28 cellular contexts compared by ENCODE assay signal in genomic region chr14:98131406-98131805, GRCh38.
DNase-seq lines count a peak whose midpoint lies in the region; ATAC-seq and TF ChIP-seq lines count a peak whose summit lies in the region.
"Had no signal": no experiment of that assay in that cellular context is flagged by ENCODE, and none has a peak within 500 bp of the region (broad histone marks: within the 10 kb centered on the region; RNA-seq: fewer than 3 reads in every experiment).

No MANE protein-coding gene starts in this region.

- H3K36me3 Mint-ChIP-seq in activated CD4-positive, alpha-beta T cell treated with anti-CD3 and anti-CD28 coated beads for 36 hours (ENCODE audit: low read depth), result no peaks in the 10 kb centered on the region
- H3K36me3 Mint-ChIP-seq in natural killer cell treated with Interleukin-12 subunit alpha and Interleukin-12 subunit beta and Interleukin-15 and Interleukin-18, amount 100 ng/mL, for 72 hours, result no peaks in the 10 kb centered on the region
- H3K36me3 Mint-ChIP-seq: activated naive CD8-positive, alpha-beta T cell; type B pancreatic cell had no signal

- H3K27me3 ChIP-seq in smooth muscle cell (ENCODE audit: low read depth), result peaks cover 25% of the 10 kb centered on the region
- H3K27me3 ChIP-seq: ascending aorta had no signal

- H3K27me3 Mint-ChIP-seq in activated CD4-positive, alpha-beta T cell treated with anti-CD3 and anti-CD28 coated beads for 36 hours, result no peaks in the 10 kb centered on the region
- peaks cover 0 to 10% of the 10 kb centered on the region in 2 donors for H3K27me3 Mint-ChIP-seq in natural killer cell treated with Interleukin-12 subunit alpha and Interleukin-12 subunit beta and Interleukin-15 and Interleukin-18, amount 100 ng/mL, for 72 hours
- H3K27me3 Mint-ChIP-seq: activated naive CD8-positive, alpha-beta T cell had no signal

- peaks cover 31% of the 10 kb centered on the region for H3K4me1 Mint-ChIP-seq in activated CD4-positive, alpha-beta T cell treated with anti-CD3 and anti-CD28 coated beads for 36 hours
- H3K4me1 Mint-ChIP-seq in natural killer cell treated with Interleukin-12 subunit alpha and Interleukin-12 subunit beta and Interleukin-15 and Interleukin-18, amount 100 ng/mL, for 72 hours (ENCODE audit: low read depth in 2 of 2), result peaks cover 33 to 38% of the 10 kb centered on the region in 2 donors

- H3K4me2 ChIP-seq in smooth muscle cell, result no peak overlapping the region

- no peaks in the 10 kb centered on the region for H3F3A ChIP-seq in smooth muscle cell (ENCODE audit: low read depth)

- no peak overlapping the region for H2AFZ ChIP-seq in smooth muscle cell (ENCODE audit: low read depth)

- TF ChIP-seq CTCF in smooth muscle cell (IDR thresholded peaks at IDR 0.05; ENCODE audit: borderline replicate concordance, insufficient read depth, poor library complexity, severe bottlenecking), result no peak

- H3K9ac ChIP-seq in smooth muscle cell (ENCODE audit: low read depth), result no peak overlapping the region

- H3K9me3 Mint-ChIP-seq in activated CD4-positive, alpha-beta T cell treated with anti-CD3 and anti-CD28 coated beads for 36 hours (ENCODE audit: low read depth), result no peaks in the 10 kb centered on the region
- no peaks in the 10 kb centered on the region for H3K9me3 Mint-ChIP-seq in natural killer cell treated with Interleukin-12 subunit alpha and Interleukin-12 subunit beta and Interleukin-15 and Interleukin-18, amount 100 ng/mL, for 72 hours
- H3K9me3 Mint-ChIP-seq: type B pancreatic cell had no signal

- H3K27ac ChIP-seq in smooth muscle cell (ENCODE audit: low read depth), result no peak overlapping the region
- H3K27ac ChIP-seq: ascending aorta, C4-2B, VCaP had no signal

- H3K4me1 ChIP-seq in smooth muscle cell (ENCODE audit: low read depth), result no peaks in the 10 kb centered on the region
- H3K4me1 ChIP-seq: ascending aorta had no signal

- no peaks in the 10 kb centered on the region for H3K9me3 ChIP-seq in smooth muscle cell (replicated peaks; ENCODE audit: low read depth)
- H3K9me3 ChIP-seq: ascending aorta had no signal

- no peaks in the 10 kb centered on the region for H3K79me2 ChIP-seq in smooth muscle cell (ENCODE audit: low read depth)

- peak overlapping the region; percentile 22 for H3K27ac Mint-ChIP-seq in activated CD4-positive, alpha-beta T cell treated with anti-CD3 and anti-CD28 coated beads for 36 hours
- H3K27ac Mint-ChIP-seq in natural killer cell treated with Interleukin-12 subunit alpha and Interleukin-12 subunit beta and Interleukin-15 and Interleukin-18, amount 100 ng/mL, for 72 hours, result peak overlapping the region; percentile 0 to 11
- H3K27ac Mint-ChIP-seq: activated naive CD8-positive, alpha-beta T cell; type B pancreatic cell had no signal

- H3K4me3 ChIP-seq in smooth muscle cell, result no peak overlapping the region
- H3K4me3 ChIP-seq: ascending aorta had no signal

- no peak overlapping the region for H3K4me3 Mint-ChIP-seq in activated CD4-positive, alpha-beta T cell treated with anti-CD3 and anti-CD28 coated beads for 36 hours
- H3K4me3 Mint-ChIP-seq in natural killer cell treated with Interleukin-12 subunit alpha and Interleukin-12 subunit beta and Interleukin-15 and Interleukin-18, amount 100 ng/mL, for 72 hours, result peak overlapping the region; percentile 67
- H3K4me3 Mint-ChIP-seq: activated naive CD8-positive, alpha-beta T cell; type B pancreatic cell had no signal

- H3K36me3 ChIP-seq in smooth muscle cell (ENCODE audit: low read depth), result no peaks in the 10 kb centered on the region
- H3K36me3 ChIP-seq: ascending aorta had no signal

- CTCF ChIA-PET in activated CD4-positive, alpha-beta T cell treated with anti-CD3 and anti-CD28 coated beads for 36 hours (lab: Charles Lee), result interaction anchor here (1.2 to 2.1 kb wide), 4 partner anchors 10 to 22 kb away, joined by 3 to 6 read pairs (median 4); no protein-coding TSS in a partner anchor

- intact Hi-C loops in activated CD4-positive, alpha-beta T cell treated with anti-CD3 and anti-CD28 coated beads for 36 hours (cut with DNase I, micrococcal nuclease), result loop anchor here (5.0 to 10.0 kb wide), 2 partner anchors 34 to 677 kb away; no protein-coding TSS in a partner anchor

- POLR2A ChIA-PET in activated CD4-positive, alpha-beta T cell treated with anti-CD3 and anti-CD28 coated beads for 36 hours (lab: Charles Lee), result no interaction called here

- H4K20me1 ChIP-seq in smooth muscle cell (ENCODE audit: low read depth), result no peaks in the 10 kb centered on the region

- WGBS in smooth muscle cell (ENCODE audit: low lambda C conversion rate), result 46% methylated on average over 1 of the region's 1 CpG

- ATAC-seq in activated CD4-positive, alpha-beta T cell treated with anti-CD3 and anti-CD28 coated beads for 36 hours, result peak; percentile 58
- peak; percentile 76 to 87 for ATAC-seq in natural killer cell treated with Interleukin-12 subunit alpha and Interleukin-12 subunit beta and Interleukin-15 and Interleukin-18, amount 100 ng/mL, for 72 hours

- peak; percentile 39 for DNase-seq in activated CD4-positive, alpha-beta T cell treated with anti-CD3 and anti-CD28 coated beads for 36 hours
- DNase-seq in activated CD4-positive, alpha-beta T cell treated with anti-CD3 and anti-CD28 coated beads, Interleukin-2, amount 50 U/mL, for 4 hours, result no peak
- DNase-seq in HT1080 (ENCODE audit: low read depth), result peak; percentile 11
- peak; percentile 50 for DNase-seq in astrocyte of the hippocampus (ENCODE audit: low read depth, low spot score)
- no peak for DNase-seq in natural killer cell treated with Interleukin-12 subunit alpha and Interleukin-12 subunit beta and Interleukin-15 and Interleukin-18, amount 100 ng/mL, for 72 hours (ENCODE audit: low spot score)
- DNase-seq in HuH-7 (ENCODE audit: low spot score), result no peak
- DNase-seq in smooth muscle cell (lab: John Stamatoyannopoulos, UW; ENCODE audit: unreplicated experiment), result no peak
- no peak for DNase-seq in SW480 (ENCODE audit: low spot score)
- DNase-seq: 8988T; activated CD4-positive, alpha-beta T cell treated with anti-CD3 and anti-CD28 coated beads for 4 hours; activated CD8-positive, alpha-beta memory T cell treated with anti-CD3 and anti-CD28 coated beads, Interleukin-2, amount 50 U/mL, for 4 hours; central memory CD4-positive, alpha-beta T cell; DMS79 treated with DMSO at 0.1 percent for 48 hours; erythroblast; glutamatergic neuron; IMR-90; NCI-H146; NCI-H345; NCI-H774; nucleus accumbens; SIG-M5; stimulated activated CD4-positive, alpha-beta T cell treated with anti-CD3 and anti-CD28 coated beads, Interleukin-15, amount 100 ng/mL, for 24 hours; stimulated activated CD4-positive, alpha-beta T cell treated with anti-CD3 and anti-CD28 coated beads, Interleukin-4, amount 100 ng/mL, for 4 hours had no signal

Comparison
In these comparisons a context has a peak if more than half of its experiments do, and no peak if none do; other contexts are left out.
1. DNase-seq: peak in activated CD4-positive, alpha-beta T cell treated with anti-CD3 and anti-CD28 coated beads for 36 hours (single experiment), HT1080 (single experiment) and astrocyte of the hippocampus (single experiment); none in activated CD4-positive, alpha-beta T cell treated with anti-CD3 and anti-CD28 coated beads, Interleukin-2, amount 50 U/mL, for 4 hours (0 of 2), natural killer cell treated with Interleukin-12 subunit alpha and Interleukin-12 subunit beta and Interleukin-15 and Interleukin-18, amount 100 ng/mL, for 72 hours (single experiment), HuH-7 (single experiment), smooth muscle cell (single experiment) and SW480 (single experiment).